In genomic region chr10:124093774-124094418, GRCh38 we compare ENCODE assay signal across 8 cellular contexts. TPM values are rescaled to one million over a fixed set of nuclear protein-coding genes. Genes with fewer than 3 reads are reported as not detected.
A peak's percentile ranks its signal among the peaks of the same experiment; 100 is the strongest.
DNase-seq lines count a peak whose midpoint lies in the region; ATAC-seq and TF ChIP-seq lines count a peak whose summit lies in the region.
"Not testable (repeated sequence)": the region's sequence is repeated elsewhere in the genome, so short reads cannot be mapped to it uniquely, and the experiment has no call there.

No MANE protein-coding gene starts in this region.

- CTCF ChIA-PET in T-cell (lab: Charles Lee), result interaction anchor here in 1 of 2 donors (1.0 kb wide), 1 partner anchor 25 kb away, joined by 4 read pairs; no protein-coding TSS in a partner anchor

- H3K9me3 Mint-ChIP-seq in T-cell, result not testable (repeated sequence)

- not testable (repeated sequence) for H3K9me3 ChIP-seq in testis

- not testable (repeated sequence) for TF ChIP-seq POLR2A in testis (IDR thresholded peaks at IDR 0.05)

- not testable (repeated sequence) for H3K36me3 ChIP-seq in brain microvascular endothelial cell (replicated peaks); testis (ENCODE audit: low read depth, missing control alignments)

- intact Hi-C loops in testis (cut with DNase I; ENCODE audit: low total_unique reads), result not testable (repeated sequence)

- WGBS in testis, 2 donors, result 1 to 3% methylated on average over 18 to 36 of the region's 39 CpGs

- H3K27ac ChIP-seq in brain microvascular endothelial cell, result not testable (repeated sequence)
- peak overlapping the region; percentile 15 to 90 for H3K27ac ChIP-seq in testis

- not testable (repeated sequence) for H3K4me1 Mint-ChIP-seq in T-cell

- H3K4me3 ChIP-seq in brain microvascular endothelial cell (ENCODE audit: low read depth, low read length) (peak overlapping the region; percentile 57), fibroblast of the aortic adventitia (ENCODE audit: low read depth, low read length) (peak overlapping the region; percentile 60), testis (peak overlapping the region; percentile 59 to 64)

- not testable (repeated sequence) for H3K27me3 ChIP-seq in brain microvascular endothelial cell (replicated peaks); testis

- ATAC-seq in T-cell (replicated peaks in 1 of 4), result not testable (repeated sequence)
- ATAC-seq in left lobe of liver, result peak; percentile 18

- TF ChIP-seq CTCF in brain microvascular endothelial cell (IDR thresholded peaks at IDR 0.05; ENCODE audit: low read depth, low read length, missing control alignments); fibroblast of the aortic adventitia (IDR thresholded peaks at IDR 0.05; ENCODE audit: insufficient read depth, low read length); testis (IDR thresholded peaks at IDR 0.05): not testable (repeated sequence)

- H3K36me3 Mint-ChIP-seq in T-cell, result not testable (repeated sequence)

- H3K4me3 Mint-ChIP-seq in T-cell, result peak overlapping the region; percentile 41 to 66 (median 44)

- H3K27me3 Mint-ChIP-seq in T-cell, result peaks cover 21 to 53% of the 10 kb centered on the region in 2 donors

- in situ Hi-C loops in brain microvascular endothelial cell (cut with HindIII; ENCODE audit: low pct_ligation_motif_present, low sequenced_read_pairs), result not testable (repeated sequence)

- DNase-seq in C1 segment of cervical spinal cord (lab: John Stamatoyannopoulos, UW) (peak in 8 of 14 donors; percentile 36 to 77 (median 70)), HuH-7 (ENCODE audit: low spot score) (peak; percentile 38), brain microvascular endothelial cell (peak; percentile 14), fibroblast of the aortic adventitia (ENCODE audit: low read depth) (peak; percentile 20), nucleus accumbens (lab: John Stamatoyannopoulos, UW) (peak in 32 of 56 donors; percentile 17 to 76 (median 39)), testis (peak; percentile 60)
- DNase-seq in T-cell; left lobe of liver (ENCODE audit: low spot score): not testable (repeated sequence)

- POLR2A ChIA-PET in T-cell (lab: Charles Lee), result not testable (repeated sequence)

- not testable (repeated sequence) for H3K27ac Mint-ChIP-seq in T-cell

- not testable (repeated sequence) for H3K4me1 ChIP-seq in testis

RNA-seq across cellular contexts. Expression of gene CHST15, which starts 0.5 kb away (rescaled TPM):
- 1 to 10 TPM in 4 of 5 donors, under 1 TPM in 1; 0.95 to 4.2 (median 1.3) TPM for total RNA-seq in T-cell
- total RNA-seq in fibroblast of the aortic adventitia (ENCODE audit: low replicate concordance), result 2.0 and 5.6 TPM in 2 replicates
- total RNA-seq in left lobe of liver, result 12.8 TPM
- 10 to 100 TPM in 1 of 2 donors, 1 to 10 TPM in 1; 9.3 to 11.5 TPM for total RNA-seq in testis
- 12.8 TPM for polyA plus RNA-seq in testis (ENCODE audit: insufficient read depth, low read depth, low replicate concordance)
